In genomic region chr1:183470961-183471747, GRCh38 we compare ENCODE assay signal across 8 cellular contexts. TPM values are rescaled to one million over a fixed set of nuclear protein-coding genes. Genes with fewer than 3 reads are reported as not detected.
DNase-seq lines count a peak whose midpoint lies in the region; ATAC-seq and TF ChIP-seq lines count a peak whose summit lies in the region.

No MANE protein-coding gene starts in this region.

- H3K36me3 ChIP-seq in IMR-90 (ENCODE audit: control insufficient read depth, insufficient read depth, low read length) = no peaks in the 10 kb centered on the region
- no peaks in the 10 kb centered on the region for H3K36me3 ChIP-seq in fibroblast of lung (ENCODE audit: control insufficient read depth, insufficient read depth, low read length)

- H3K9ac ChIP-seq in IMR-90 (ENCODE audit: low read depth, low read length) (peak overlapping the region; percentile 47), fibroblast of lung (ENCODE audit: insufficient read depth, low read length) (peak overlapping the region; percentile 97)

- peaks cover 0 to 1% (median 0%) of the 10 kb centered on the region in 9 donors for H3K9me3 Mint-ChIP-seq in naive thymus-derived CD8-positive, alpha-beta T cell

- peak overlapping the region; percentile 63 for H4K91ac ChIP-seq in IMR-90 (ENCODE audit: insufficient read depth, low read depth, low read length)

- ATAC-seq in GM21526 (IDR thresholded peaks at IDR 0.05; ENCODE audit: low FRiP score, unreplicated experiment) (peak; percentile 23), IMR-90 (ENCODE audit: low read depth) (peak; percentile 33)
- ATAC-seq in naive thymus-derived CD8-positive, alpha-beta T cell = peak; percentile 22 to 29

- peak overlapping the region; percentile 12; the same call in 1 of the 2 replicates for H4K5ac ChIP-seq in IMR-90 (ENCODE audit: low read depth, low read length)

- H2AK5ac ChIP-seq in IMR-90 (ENCODE audit: low read depth, low read length) = no peak overlapping the region

- in situ Hi-C loops in IMR-90 (cut with MboI; ENCODE audit: low sequenced_read_pairs) = loop anchor here (5.0 to 10.0 kb wide), 2 partner anchors 71 to 154 kb away; no protein-coding TSS in a partner anchor

- H2BK20ac ChIP-seq in IMR-90 (ENCODE audit: low read depth, low read length) = 0 out of 2 replicates have a peak overlapping the region, but pooled peaks have one; percentile 3

- peak overlapping the region; percentile 64 for H3K4ac ChIP-seq in IMR-90 (ENCODE audit: low read depth, low read length)

- peak overlapping the region; percentile 64 for H2BK120ac ChIP-seq in IMR-90 (ENCODE audit: low read depth, low read length)

- peak overlapping the region; percentile 96 to 100 (median 100) for H3K27ac Mint-ChIP-seq in naive thymus-derived CD8-positive, alpha-beta T cell

- H2BK15ac ChIP-seq in IMR-90 (ENCODE audit: low read depth, low read length) = peak overlapping the region; percentile 39; the same call in 2 of the 3 replicates

- H3K9me1 ChIP-seq in IMR-90 (ENCODE audit: insufficient read depth, low read length) = no peaks in the 10 kb centered on the region; the same call in 1 of the 2 replicates

- DNase-seq in DMS 273 (lab: John Stamatoyannopoulos, UW; ENCODE audit: unreplicated experiment) = peak; percentile 94
- DNase-seq in IMR-90 = peak; percentile 67
- DNase-seq in activated T-helper 1 cell treated with Interleukin-2 at 50 U/mL for 16 hours (ENCODE audit: low read depth) = peak; percentile 47
- DNase-seq in fibroblast of lung (ENCODE audit: low read depth in 2 of 2) = peak; percentile 79 to 85
- peak; percentile 38 to 85 (median 64) for DNase-seq in naive thymus-derived CD8-positive, alpha-beta T cell
- DNase-seq in stimulated activated naive CD4-positive, alpha-beta T cell (lab: John Stamatoyannopoulos, UW) = peak; percentile 39 to 73 (median 65)

- H3K27me3 ChIP-seq in IMR-90 (ENCODE audit: control insufficient read depth, insufficient read depth, low read length) (peaks cover 2% of the 10 kb centered on the region; the same call in 1 of the 2 replicates), fibroblast of lung (ENCODE audit: control insufficient read depth, insufficient read depth, low read length) (no peaks in the 10 kb centered on the region)

- H3K4me1 ChIP-seq in IMR-90 (ENCODE audit: control insufficient read depth, insufficient read depth, low read length) (peaks cover 2% of the 10 kb centered on the region; the same call in 1 of the 2 replicates), fibroblast of lung (ENCODE audit: control insufficient read depth, extremely low read depth, insufficient read depth, low read length) (no peaks in the 10 kb centered on the region)

- peak overlapping the region; percentile 77 for H3K4me3 ChIP-seq in IMR-90 (ENCODE audit: insufficient read depth, low read depth, low read length)
- H3K4me3 ChIP-seq in fibroblast of lung (replicated peaks in 1 of 4; ENCODE audit: control extremely low read depth in 1 of 4, insufficient read depth in 1 of 4, low read depth in 3 of 4, low read length in 4 of 4) = peak overlapping the region; percentile 52 to 95 (median 82)

- POLR2A ChIA-PET in IMR-90 (lab: Charles Lee; ENCODE audit: unreplicated experiment) = interaction anchor here (0.6 to 1.0 kb wide), 2 partner anchors 44 to 506 kb away, joined by 3 to 5 read pairs; no protein-coding TSS in a partner anchor
- POLR2A ChIA-PET in naive thymus-derived CD8-positive, alpha-beta T cell (lab: Charles Lee) = interaction anchor here (0.7 to 1.6 kb wide), 4 partner anchors 11 to 580 kb away, joined by 3 to 5 read pairs (median 3); partner anchors contain the start of gene TSEN15

- CTCF ChIA-PET in IMR-90 (lab: Yijun Ruan, JAX) = no interaction called here

- peaks cover 14% of the 10 kb centered on the region; the same call in 1 of the 2 replicates for H4K20me1 ChIP-seq in IMR-90 (ENCODE audit: insufficient read depth, low read length)
- H4K20me1 ChIP-seq in fibroblast of lung (ENCODE audit: control insufficient read depth, extremely low read depth, insufficient read depth, low read length) = no peaks in the 10 kb centered on the region

- H2BK5ac ChIP-seq in IMR-90 (ENCODE audit: low read depth, low read length, poor library complexity, severe bottlenecking) = peak overlapping the region; percentile 58

- peak overlapping the region; percentile 63 for H2AK9ac ChIP-seq in IMR-90 (replicated peaks; ENCODE audit: low read depth, low read length, poor library complexity)

- H3K27ac ChIP-seq in IMR-90 (ENCODE audit: insufficient read depth, low read length) (peak overlapping the region; percentile 72), fibroblast of lung (ENCODE audit: insufficient read depth, low read length) (peak overlapping the region; percentile 98)

- TF ChIP-seq RAD21 in IMR-90 (IDR thresholded peaks at IDR 0.05; ENCODE audit: low read length) = no peak

- peak overlapping the region; percentile 77 for H3K4me2 ChIP-seq in IMR-90 (ENCODE audit: low read depth, low read length)
- H3K4me2 ChIP-seq in fibroblast of lung (ENCODE audit: extremely low read depth, insufficient read depth, low read length) = peak overlapping the region; percentile 100

- dilution Hi-C loops in IMR-90 (cut with HindIII; ENCODE audit: low sequenced_read_pairs, unreplicated experiment) = no loop called here

- H3K18ac ChIP-seq in IMR-90 (ENCODE audit: low read depth, low read length) = no peak overlapping the region; the same call in 1 of the 2 replicates

- H2AFZ ChIP-seq in IMR-90 (replicated peaks; ENCODE audit: low read length, poor library complexity) (peak overlapping the region; percentile 97), fibroblast of lung (ENCODE audit: low read length) (peak overlapping the region; percentile 82)

- H3K23ac ChIP-seq in IMR-90 (ENCODE audit: low read depth, low read length) = peak overlapping the region; percentile 70

- WGBS in IMR-90 (ENCODE audit: extremely low coverage in 2 of 2, insufficient read length in 1 of 2), 2 experiments = 0% methylated on average over 9 of the region's 47 CpGs; no CpG with 5 or more reads in 1 of the 2 experiments

- peak; percentile 70 for TF ChIP-seq POLR2A in IMR-90 (IDR thresholded peaks at IDR 0.05; ENCODE audit: low read depth, low read length)

- intact Hi-C loops in IMR-90 (cut with micrococcal nuclease) = loop anchor here (1.0 to 5.0 kb wide), 6 partner anchors 46 to 449 kb away; partner anchors contain the start of gene LAMC1

- H3K4me3 Mint-ChIP-seq in naive thymus-derived CD8-positive, alpha-beta T cell = peak overlapping the region; percentile 89 to 99 (median 98)

- BruUV-seq in IMR-90 (replicated peaks; lab: Mats Ljungman, UMichigan) = no TSS peak

- peaks cover 36% of the 10 kb centered on the region for H3K79me2 ChIP-seq in fibroblast of lung (ENCODE audit: control insufficient read depth, insufficient read depth, low read length)

- H4K8ac ChIP-seq in IMR-90 (ENCODE audit: low read depth in 2 of 2, low read length in 2 of 2) = peak overlapping the region; percentile 55 to 76; a peak in 3 of 4 replicates

- peaks cover 0 to 3% (median 0%) of the 10 kb centered on the region in 5 donors for H3K27me3 Mint-ChIP-seq in naive thymus-derived CD8-positive, alpha-beta T cell

- H3K4me1 Mint-ChIP-seq in naive thymus-derived CD8-positive, alpha-beta T cell = peaks cover 0 to 32% (median 20%) of the 10 kb centered on the region in 4 donors

- H3K79me1 ChIP-seq in IMR-90 (ENCODE audit: low read depth in 1 of 2, low read length in 2 of 2) = peaks cover 7 to 28% of the 10 kb centered on the region in 2 experiments; a peak in 3 of 4 replicates

- H3K56ac ChIP-seq in IMR-90 (ENCODE audit: extremely low read depth, insufficient read depth, low read length) = peak overlapping the region; percentile 57; the same call in 1 of the 2 replicates

- H3K36me3 Mint-ChIP-seq in naive thymus-derived CD8-positive, alpha-beta T cell = peaks cover 0 to 5% (median 0%) of the 10 kb centered on the region in 3 donors

- no peaks in the 10 kb centered on the region for H3K9me3 ChIP-seq in IMR-90 (ENCODE audit: control insufficient read depth, insufficient read depth, low read length)
- no peaks in the 10 kb centered on the region for H3K9me3 ChIP-seq in fibroblast of lung (ENCODE audit: control insufficient read depth, insufficient read depth, low read depth, low read length)

- TF ChIP-seq CTCF in IMR-90 (conservative IDR thresholded peaks at IDR 0.05; ENCODE audit: low read depth, low read length) (0 out of 2 replicates have a peak, but pooled peaks have one; percentile 12), fibroblast of lung (conservative IDR thresholded peaks at IDR 0.05 in 1 of 2, IDR thresholded peaks at IDR 0.05 in 1 of 2; ENCODE audit: low read depth in 1 of 2, low read length in 2 of 2) (peak in 1 of 2 donors; percentile 14)

- H3K14ac ChIP-seq in IMR-90 (replicated peaks; ENCODE audit: low read depth, low read length) = peak overlapping the region; percentile 75

TF ChIP-seq in IMR-90, 13 proteins besides CTCF, POLR2A, EP300 and RAD21 (continues in another document):
- TF ChIP-seq NFE2L2 (IDR thresholded peaks at IDR 0.05; ENCODE audit: low read depth, low read length) = no peak
- TF ChIP-seq MAZ (IDR thresholded peaks at IDR 0.05; ENCODE audit: borderline replicate concordance, low read depth, low read length) = peak; percentile 42; the same call in 1 of the 2 replicates

TF ChIP-seq in PFSK-1, 5 proteins besides CTCF, POLR2A, EP300 and RAD21 (continues in another document):
- peak; percentile 58 for TF ChIP-seq FOXP2 (optimal IDR thresholded peaks at IDR 0.05; ENCODE audit: borderline replicate concordance, extremely low read depth, extremely low read length, insufficient read depth)

RNA-seq across cellular contexts. Expression of gene SMG7, which starts 1.1 kb away (rescaled TPM):
- total RNA-seq in IMR-90 (2012; rRNA removed) (20.8 and 22.6 TPM in 2 replicates), fibroblast of lung (16.2 and 23.1 TPM in 2 replicates)
- polyA plus RNA-seq in IMR-90 (2012; rRNA removed) (17.2 and 18.1 TPM in 2 replicates), fibroblast of lung (30.7 and 31.0 TPM in 2 replicates)
- polyA plus RNA-seq in IMR-90 (2012; cell fraction: cytosol; rRNA removed) = 8.2 and 8.6 TPM in 2 replicates
- polyA plus RNA-seq in IMR-90 (2012; cell fraction: nucleus; rRNA removed; ENCODE audit: low replicate concordance) = 13.7 and 32.0 TPM in 2 replicates
- 23.9 TPM for polyA plus RNA-seq in PFSK-1 (2012; ENCODE audit: insufficient read length, low read depth)
- 18.8 and 19.4 TPM in 2 replicates for polyA plus RNA-seq in fibroblast of lung (2012)
- 24.7 and 35.3 TPM in 2 replicates for polyA minus RNA-seq in fibroblast of lung (ENCODE audit: low replicate concordance)
- total RNA-seq in naive thymus-derived CD8-positive, alpha-beta T cell = 10 to 100 TPM; 59.5 to 60.0 TPM
- polyA plus RNA-seq in naive thymus-derived CD8-positive, alpha-beta T cell = 10 to 100 TPM; 14.8 to 29.2 (median 27.1) TPM

RNA-seq across cellular contexts. Expression of gene NMNAT2, which starts 53.0 kb away (rescaled TPM):
- total RNA-seq in IMR-90 (2012; rRNA removed) = 0.36 and 0.56 TPM in 2 replicates
- 1.5 and 2.4 TPM in 2 replicates for polyA plus RNA-seq in IMR-90 (2012; rRNA removed)
- 0.19 and 1.0 TPM in 2 replicates for polyA plus RNA-seq in IMR-90 (2012; cell fraction: cytosol; rRNA removed)
- polyA plus RNA-seq in IMR-90 (2012; cell fraction: nucleus; rRNA removed; ENCODE audit: low replicate concordance) = 0.21 and 0.83 TPM in 2 replicates
- polyA plus RNA-seq in PFSK-1 (2012; ENCODE audit: insufficient read length, low read depth) = not detected
- under 0.01 TPM in 2 replicates for total RNA-seq in fibroblast of lung
- 0.02 and 0.61 TPM in 2 replicates for polyA plus RNA-seq in fibroblast of lung
- polyA plus RNA-seq in fibroblast of lung (2012) = 0.15 and 0.90 TPM in 2 replicates
- not detected in 2 replicates for polyA minus RNA-seq in fibroblast of lung (ENCODE audit: low replicate concordance)
- total RNA-seq in naive thymus-derived CD8-positive, alpha-beta T cell = not detected
- polyA plus RNA-seq in naive thymus-derived CD8-positive, alpha-beta T cell = not detected

Comparison
In these comparisons a context has a peak if more than half of its experiments do, and no peak if none do; other contexts are left out.
1. Peak in every context shown above with its lines: DNase-seq, ATAC-seq, H3K4me3 ChIP-seq and H3K27ac ChIP-seq.